In the genomic region with DNA sequence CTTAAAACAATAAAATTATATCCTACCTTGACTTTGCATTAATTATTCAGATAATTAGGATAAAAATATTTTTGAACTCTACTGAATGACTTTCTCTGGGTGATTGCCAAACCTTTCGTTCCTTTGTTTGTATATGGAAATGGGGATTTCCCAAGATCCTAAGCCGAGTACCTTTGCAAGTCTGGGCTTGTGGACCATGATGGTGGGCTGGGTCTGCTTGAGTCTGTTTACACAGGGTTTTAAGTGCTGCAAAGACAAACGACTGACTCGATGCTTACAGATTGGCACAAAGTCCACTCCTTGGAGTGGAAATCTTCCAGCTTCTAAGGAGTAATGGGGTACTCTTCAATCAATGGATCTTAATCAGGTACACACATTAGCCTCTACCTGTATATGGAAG, we compare ENCODE assay signal across 22 cellular contexts.
DNase-seq lines count a peak whose midpoint lies in the region; ATAC-seq lines count a peak whose summit lies in the region.
"Had no signal": no experiment of that assay in that cellular context is flagged by ENCODE, and none has a peak within 500 bp of the region (broad histone marks: within the 10 kb centered on the region; RNA-seq: fewer than 3 reads in every experiment).

No MANE protein-coding gene starts in this region.

- peak; percentile 17 for DNase-seq in DMS153 treated with DMSO at 0.1 percent for 48 hours (lab: John Stamatoyannopoulos, UW; ENCODE audit: unreplicated experiment)
- peak; percentile 62 for DNase-seq in NCI-H1048 (lab: John Stamatoyannopoulos, UW)
- DNase-seq in NCI-H69 (lab: John Stamatoyannopoulos, UW), result peak; percentile 1
- peak; percentile 5 for DNase-seq in kidney glomerular epithelial cell (lab: John Stamatoyannopoulos, UW)
- DNase-seq in stimulated activated effector memory CD8-positive, alpha-beta T cell treated with anti-CD3 and anti-CD28 coated beads, Interleukin-12 subunit alpha, Interleukin-12 subunit beta, amount 100 ng/mL, for 72 hours (ENCODE audit: low spot score in 2 of 2), result no peak
- no peak for DNase-seq in cerebellar nuclear complex (lab: John Stamatoyannopoulos, UW)
- DNase-seq: activated CD8-positive, alpha-beta memory T cell treated with anti-CD3 and anti-CD28 coated beads, Interleukin-2, amount 10 ng/mL, durations not matched to agents 7 days and 5 days; activated naive CD8-positive, alpha-beta T cell treated with anti-CD3 and anti-CD28 coated beads, Interleukin-2, amount 10 ng/mL, durations not matched to agents 7 days and 5 days; body of pancreas; CD8-positive, alpha-beta memory T cell; GDM1; HCEC 1CT; kidney; mesendoderm; MV-4-11; pancreas had no signal

- no peak overlapping the region for H3K4me3 Mint-ChIP-seq in stimulated activated effector memory CD8-positive, alpha-beta T cell treated with anti-CD3 and anti-CD28 coated beads, Interleukin-12 subunit alpha, Interleukin-12 subunit beta, amount 100 ng/mL, for 72 hours
- H3K4me3 Mint-ChIP-seq: activated CD8-positive, alpha-beta memory T cell treated with anti-CD3 and anti-CD28 coated beads, Interleukin-2, amount 10 ng/mL, durations not matched to agents 7 days and 5 days; activated naive CD8-positive, alpha-beta T cell treated with anti-CD3 and anti-CD28 coated beads, Interleukin-2, amount 10 ng/mL, durations not matched to agents 7 days and 5 days; CD8-positive, alpha-beta memory T cell; natural killer cell treated with Interleukin-12 subunit alpha and Interleukin-12 subunit beta and Interleukin-15 and Interleukin-18, amount 100 ng/mL, for 72 hours; stimulated activated memory B cell treated with anti-CD40 and anti-IgM and Interleukin-4, amounts not matched to agents 10 μg/mL and 1 μg/mL and 100 μg/mL, for 72 hours had no signal

- no peak overlapping the region for H3K27ac Mint-ChIP-seq in stimulated activated effector memory CD8-positive, alpha-beta T cell treated with anti-CD3 and anti-CD28 coated beads, Interleukin-12 subunit alpha, Interleukin-12 subunit beta, amount 100 ng/mL, for 72 hours
- H3K27ac Mint-ChIP-seq: activated CD8-positive, alpha-beta memory T cell treated with anti-CD3 and anti-CD28 coated beads, Interleukin-2, amount 10 ng/mL, durations not matched to agents 7 days and 5 days; activated naive CD8-positive, alpha-beta T cell treated with anti-CD3 and anti-CD28 coated beads, Interleukin-2, amount 10 ng/mL, durations not matched to agents 7 days and 5 days; activated T-helper 2 cell treated with anti-CD3 and anti-CD28 coated beads, Interferon-gamma antibody, Interleukin-2, Interleukin-4, amounts not matched to agents 10 μg/mL and 5 μg/mL and 100 μg/mL, durations not matched to agents 14 hours and 24 hours and 36 hours; CD8-positive, alpha-beta memory T cell; natural killer cell treated with Interleukin-12 subunit alpha and Interleukin-12 subunit beta and Interleukin-15 and Interleukin-18, amount 100 ng/mL, for 72 hours; stimulated activated memory B cell treated with anti-CD40 and anti-IgM and Interleukin-4, amounts not matched to agents 10 μg/mL and 1 μg/mL and 100 μg/mL, for 72 hours had no signal

- H3K9me3 Mint-ChIP-seq in stimulated activated effector memory CD8-positive, alpha-beta T cell treated with anti-CD3 and anti-CD28 coated beads, Interleukin-12 subunit alpha, Interleukin-12 subunit beta, amount 100 ng/mL, for 72 hours, result peaks cover 11% of the 10 kb centered on the region
- H3K9me3 Mint-ChIP-seq: activated naive CD8-positive, alpha-beta T cell treated with anti-CD3 and anti-CD28 coated beads, Interleukin-2, amount 10 ng/mL, durations not matched to agents 7 days and 5 days had no signal

- H3K36me3 Mint-ChIP-seq in stimulated activated effector memory CD8-positive, alpha-beta T cell treated with anti-CD3 and anti-CD28 coated beads, Interleukin-12 subunit alpha, Interleukin-12 subunit beta, amount 100 ng/mL, for 72 hours, result no peaks in the 10 kb centered on the region
- H3K36me3 Mint-ChIP-seq: activated CD8-positive, alpha-beta memory T cell treated with anti-CD3 and anti-CD28 coated beads, Interleukin-2, amount 10 ng/mL, durations not matched to agents 7 days and 5 days; activated naive CD8-positive, alpha-beta T cell treated with anti-CD3 and anti-CD28 coated beads, Interleukin-2, amount 10 ng/mL, durations not matched to agents 7 days and 5 days; CD8-positive, alpha-beta memory T cell; stimulated activated memory B cell treated with anti-CD40 and anti-IgM and Interleukin-4, amounts not matched to agents 10 μg/mL and 1 μg/mL and 100 μg/mL, for 72 hours had no signal

- ATAC-seq in stimulated activated effector memory CD8-positive, alpha-beta T cell treated with anti-CD3 and anti-CD28 coated beads, Interleukin-12 subunit alpha, Interleukin-12 subunit beta, amount 100 ng/mL, for 72 hours, result no peak
- no peak for ATAC-seq in HG02852 (IDR thresholded peaks at IDR 0.05; ENCODE audit: unreplicated experiment)
- ATAC-seq: activated CD8-positive, alpha-beta memory T cell treated with anti-CD3 and anti-CD28 coated beads, Interleukin-2, amount 10 ng/mL, durations not matched to agents 7 days and 5 days; body of pancreas; K562; natural killer cell treated with Interleukin-12 subunit alpha and Interleukin-12 subunit beta and Interleukin-15 and Interleukin-18, amount 100 ng/mL, for 72 hours; sciatic nerve; stimulated activated memory B cell treated with anti-CD40 and anti-IgM and Interleukin-4, amounts not matched to agents 10 μg/mL and 1 μg/mL and 100 μg/mL, for 72 hours had no signal

- H3K4me1 Mint-ChIP-seq in stimulated activated effector memory CD8-positive, alpha-beta T cell treated with anti-CD3 and anti-CD28 coated beads, Interleukin-12 subunit alpha, Interleukin-12 subunit beta, amount 100 ng/mL, for 72 hours, result no peaks in the 10 kb centered on the region
- H3K4me1 Mint-ChIP-seq: activated CD8-positive, alpha-beta memory T cell treated with anti-CD3 and anti-CD28 coated beads, Interleukin-2, amount 10 ng/mL, durations not matched to agents 7 days and 5 days; activated naive CD8-positive, alpha-beta T cell treated with anti-CD3 and anti-CD28 coated beads, Interleukin-2, amount 10 ng/mL, durations not matched to agents 7 days and 5 days; CD8-positive, alpha-beta memory T cell; stimulated activated memory B cell treated with anti-CD40 and anti-IgM and Interleukin-4, amounts not matched to agents 10 μg/mL and 1 μg/mL and 100 μg/mL, for 72 hours had no signal

Comparison
In these comparisons a context has a peak if more than half of its experiments do, and no peak if none do; other contexts are left out.
1. DNase-seq: peak in DMS153 treated with DMSO at 0.1 percent for 48 hours (single experiment), NCI-H1048 (single experiment), NCI-H69 (single experiment) and kidney glomerular epithelial cell (single experiment); none in stimulated activated effector memory CD8-positive, alpha-beta T cell treated with anti-CD3 and anti-CD28 coated beads, Interleukin-12 subunit alpha, Interleukin-12 subunit beta, amount 100 ng/mL, for 72 hours (0 of 2) and cerebellar nuclear complex (0 of 2).